In the genomic region with DNA sequence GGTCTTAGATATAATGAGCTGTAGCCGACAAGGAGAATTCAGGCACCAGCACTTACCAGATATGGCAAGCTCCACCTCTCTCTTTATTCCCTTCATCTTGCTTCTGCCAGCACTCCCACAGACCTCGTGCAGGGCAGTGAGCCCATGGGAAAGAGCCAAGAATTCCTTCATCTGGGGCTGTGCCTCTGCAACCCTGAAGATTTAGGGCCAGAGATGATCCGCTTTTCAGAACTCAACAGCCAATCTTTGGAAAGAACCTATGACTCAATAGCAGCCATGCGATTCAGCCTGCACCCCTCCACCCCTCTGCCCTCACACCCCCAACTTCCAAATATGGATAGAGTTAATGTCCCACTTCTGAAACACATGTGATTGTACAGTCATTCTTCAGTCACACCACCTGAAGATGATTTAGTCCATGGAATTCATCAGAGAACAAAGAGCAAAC, we compare ENCODE assay signal across 8 cellular contexts.
A peak's percentile ranks its signal among the peaks of the same experiment; 100 is the strongest.
DNase-seq lines count a peak whose midpoint lies in the region; ATAC-seq and TF ChIP-seq lines count a peak whose summit lies in the region.
"Had no signal": no experiment of that assay in that cellular context is flagged by ENCODE, and none has a peak within 500 bp of the region (broad histone marks: within the 10 kb centered on the region; RNA-seq: fewer than 3 reads in every experiment).

No MANE protein-coding gene starts in this region.

- WGBS in esophagus muscularis mucosa = 9% methylated on average over 4 of the region's 4 CpGs
- WGBS in aorta, 2 donors = 5 to 8% methylated on average over 4 of the region's 4 CpGs

- no peaks in the 10 kb centered on the region for H3K9me3 ChIP-seq in esophagus muscularis mucosa
- H3K9me3 ChIP-seq in aorta (ENCODE audit: control insufficient read depth, low read length) = no peaks in the 10 kb centered on the region
- H3K9me3 ChIP-seq: neutrophil had no signal

- H3K27me3 ChIP-seq in esophagus muscularis mucosa (no peaks in the 10 kb centered on the region), aorta (ENCODE audit: control insufficient read depth in 1 of 2, insufficient read depth in 2 of 2, low read length in 1 of 2) (no peaks in the 10 kb centered on the region)
- H3K27me3 ChIP-seq: neutrophil had no signal

- no peak for TF ChIP-seq POLR2A in esophagus muscularis mucosa (IDR thresholded peaks at IDR 0.05; ENCODE audit: low read depth)

- peak; percentile 47 to 71 for DNase-seq in NCI-H446 (lab: John Stamatoyannopoulos, UW)
- peak; percentile 94 for DNase-seq in esophagus muscularis mucosa (ENCODE audit: extremely low spot score)
- peak; percentile 69 for DNase-seq in mucosa of gallbladder (ENCODE audit: low spot score)
- peak; percentile 73 to 88 for DNase-seq in aorta
- DNase-seq in SKM-1 (lab: John Stamatoyannopoulos, UW; ENCODE audit: unreplicated experiment) = no peak
- DNase-seq in NCI-H187 treated with DMSO at 0.1 percent for 48 hours (lab: John Stamatoyannopoulos, UW) = no peak
- DNase-seq in activated naive CD4-positive, alpha-beta T cell treated with Interleukin-2 at 50 U/mL for 16 hours = no peak

- H3K27ac ChIP-seq in esophagus muscularis mucosa (replicated peaks in 1 of 4) (peak overlapping the region; percentile 32 to 68 (median 56)), aorta (ENCODE audit: low read depth in 1 of 2, low read length in 2 of 2) (no peak overlapping the region)
- H3K27ac ChIP-seq: neutrophil had no signal

- H3K4me3 ChIP-seq in esophagus muscularis mucosa = no peak overlapping the region
- no peak overlapping the region for H3K4me3 ChIP-seq in aorta (ENCODE audit: low read length in 2 of 2)

- peaks cover 12 to 54% (median 48%) of the 10 kb centered on the region in 4 donors for H3K4me1 ChIP-seq in esophagus muscularis mucosa
- peaks cover 0 to 5% of the 10 kb centered on the region in 2 donors for H3K4me1 ChIP-seq in aorta (ENCODE audit: control insufficient read depth in 1 of 2, insufficient read depth in 2 of 2, low read length in 2 of 2)

- intact Hi-C loops in esophagus muscularis mucosa (cut with DNase I) = no loop called here
- intact Hi-C loops in aorta (cut with DNase I) = no loop called here

- peak; percentile 90 for ATAC-seq in aorta (ENCODE audit: low FRiP score)

- H3K36me3 ChIP-seq in esophagus muscularis mucosa (no peaks in the 10 kb centered on the region), aorta (ENCODE audit: control insufficient read depth in 1 of 2, insufficient read depth in 2 of 2, low read length in 1 of 2) (no peaks in the 10 kb centered on the region)
- H3K36me3 ChIP-seq: neutrophil had no signal

- TF ChIP-seq EP300 in esophagus muscularis mucosa (IDR thresholded peaks at IDR 0.05) = no peak

- TF ChIP-seq CTCF in esophagus muscularis mucosa (IDR thresholded peaks at IDR 0.05) = no peak

Comparison
In these comparisons a context has a peak if more than half of its experiments do, and no peak if none do; other contexts are left out.
1. DNase-seq: peak in NCI-H446 (2 of 2), esophagus muscularis mucosa (single experiment), mucosa of gallbladder (single experiment) and aorta (2 of 2); none in SKM-1 (single experiment), NCI-H187 treated with DMSO at 0.1 percent for 48 hours (single experiment) and activated naive CD4-positive, alpha-beta T cell treated with Interleukin-2 at 50 U/mL for 16 hours (single experiment).
2. H3K27ac ChIP-seq: peak in esophagus muscularis mucosa (4 of 4); none in aorta (0 of 2).